In genomic region chr7:100669106-100669505, GRCh38 we compare ENCODE assay signal across 5 cellular contexts. TPM values are rescaled to one million over a fixed set of nuclear protein-coding genes. Genes with fewer than 3 reads are reported as not detected.
"Had no signal": no experiment of that assay in that cellular context is flagged by ENCODE, and none has a peak within 500 bp of the region (broad histone marks: within the 10 kb centered on the region; RNA-seq: fewer than 3 reads in every experiment).

No MANE protein-coding gene starts in this region.

RNA-seq across cellular contexts. Expression of gene ACTL6B, which starts 12.9 kb away (rescaled TPM):
- total RNA-seq: HepG2, HT1080, IMR-90, K562 had no signal
- polyA plus RNA-seq: HepG2, IgD-negative memory B cell, IMR-90, K562 had no signal

RNA-seq across cellular contexts. Expression of gene TFR2, which starts 27.8 kb away (rescaled TPM):
- total RNA-seq: HT1080 had no signal
